ENCODE assay signal across 15 cellular contexts in genomic region chr11:62676698-62677097, GRCh38. TPM values are rescaled to one million over a fixed set of nuclear protein-coding genes. Genes with fewer than 3 reads are reported as not detected.
DNase-seq lines count a peak whose midpoint lies in the region; ATAC-seq and TF ChIP-seq lines count a peak whose summit lies in the region.
"Had no signal": no experiment of that assay in that cellular context is flagged by ENCODE, and none has a peak within 500 bp of the region (broad histone marks: within the 10 kb centered on the region; RNA-seq: fewer than 3 reads in every experiment).

No MANE protein-coding gene starts in this region.

- peaks cover 22% of the 10 kb centered on the region for H3K4me1 Mint-ChIP-seq in MCF 10A (ENCODE audit: insufficient read depth, unreplicated experiment)
- H3K4me1 Mint-ChIP-seq in stimulated activated naive B cell treated with anti-CD40 and anti-IgM and Interleukin-4, amounts not matched to agents 10 μg/mL and 1 μg/mL and 100 μg/mL, for 72 hours: peaks cover 30 to 51% of the 10 kb centered on the region in 2 donors

- no peak for ATAC-seq in stimulated activated naive B cell treated with anti-CD40 and anti-IgM and Interleukin-4, amounts not matched to agents 10 μg/mL and 1 μg/mL and 100 μg/mL, for 72 hours (replicated peaks)
- no peak for ATAC-seq in GM21381 (IDR thresholded peaks at IDR 0.05; ENCODE audit: unreplicated experiment)
- ATAC-seq: esophagus mucosa, sciatic nerve had no signal

- TF ChIP-seq POLR2A in breast epithelium (IDR thresholded peaks at IDR 0.05): no peak

- POLR2A ChIA-PET in MCF 10A (lab: Yijun Ruan, JAX) (interaction anchor here (0.7 to 7.1 kb wide), 10 partner anchors 8 to 181 kb away, joined by 3 to 132 read pairs (median 6); partner anchors contain the start of genes C11orf98, CSKMT, HNRNPUL2 and INTS5), RWPE1 (lab: Yijun Ruan, JAX; ENCODE audit: low non-redundant PET) (interaction anchor here (0.6 to 1.5 kb wide), 2 partner anchors 12 to 281 kb away, joined by 4 to 6 read pairs; partner anchors contain the start of genes C11orf98 and CSKMT)

- no TSS peak for BruUV-seq in MCF 10A (replicated peaks; lab: Mats Ljungman, UMichigan)

- peaks cover 57% of the 10 kb centered on the region for H3K36me3 Mint-ChIP-seq in MCF 10A (ENCODE audit: insufficient read depth, unreplicated experiment)
- peaks cover 28 to 40% of the 10 kb centered on the region in 2 donors for H3K36me3 Mint-ChIP-seq in stimulated activated naive B cell treated with anti-CD40 and anti-IgM and Interleukin-4, amounts not matched to agents 10 μg/mL and 1 μg/mL and 100 μg/mL, for 72 hours

- CTCF ChIA-PET in MCF 10A (lab: Yijun Ruan, JAX) (interaction anchor here (0.5 to 2.2 kb wide), 6 partner anchors 9 to 1490 kb away, joined by 3 to 8 read pairs (median 4); no protein-coding TSS in a partner anchor), RWPE1 (lab: Yijun Ruan, JAX) (interaction anchor here (0.6 kb wide), 1 partner anchor 18 kb away, joined by 3 read pairs; no protein-coding TSS in a partner anchor)

- H3K9me3 Mint-ChIP-seq in MCF 10A (ENCODE audit: unreplicated experiment): no peaks in the 10 kb centered on the region
- H3K9me3 Mint-ChIP-seq in stimulated activated naive B cell treated with anti-CD40 and anti-IgM and Interleukin-4, amounts not matched to agents 10 μg/mL and 1 μg/mL and 100 μg/mL, for 72 hours: no peaks in the 10 kb centered on the region

- no peak overlapping the region for H3K27ac ChIP-seq in breast epithelium
- H3K27ac ChIP-seq in RWPE1: peak overlapping the region; percentile 61
- H3K27ac ChIP-seq: brain microvascular endothelial cell had no signal

- H3K4me3 Mint-ChIP-seq in MCF 10A (ENCODE audit: unreplicated experiment): peak overlapping the region; percentile 72
- peak overlapping the region; percentile 49 to 96 for H3K4me3 Mint-ChIP-seq in stimulated activated naive B cell treated with anti-CD40 and anti-IgM and Interleukin-4, amounts not matched to agents 10 μg/mL and 1 μg/mL and 100 μg/mL, for 72 hours

- peak overlapping the region; percentile 94 for H3K27ac Mint-ChIP-seq in MCF 10A (ENCODE audit: low read depth, unreplicated experiment)
- peak overlapping the region; percentile 25 for H3K27ac Mint-ChIP-seq in stimulated activated naive B cell treated with anti-CD40 and anti-IgM and Interleukin-4, amounts not matched to agents 10 μg/mL and 1 μg/mL and 100 μg/mL, for 72 hours

- TF ChIP-seq CTCF in MCF 10A (IDR thresholded peaks at IDR 0.05; ENCODE audit: unreplicated experiment) (no peak), breast epithelium (IDR thresholded peaks at IDR 0.05) (no peak), RWPE1 (conservative IDR thresholded peaks at IDR 0.05; ENCODE audit: low read depth) (no peak), epithelial cell of esophagus (IDR thresholded peaks at IDR 0.05; ENCODE audit: insufficient read depth, low read depth, low read length, missing control alignments) (peak; percentile 2)

- H3K4me3 ChIP-seq in breast epithelium (no peak overlapping the region), epithelial cell of esophagus (ENCODE audit: low read length) (no peak overlapping the region)

- no peaks in the 10 kb centered on the region for H3K9me3 ChIP-seq in breast epithelium
- H3K9me3 ChIP-seq: SK-N-SH had no signal

- H3K4me1 ChIP-seq in breast epithelium: peaks cover 3 to 13% of the 10 kb centered on the region in 2 donors

- intact Hi-C loops in MCF 10A (cut with micrococcal nuclease): no loop called here
- intact Hi-C loops in breast epithelium (cut with DNase I; ENCODE audit: low total_unique reads): loop anchor here (5.0 kb wide), 1 partner anchor 859 kb away; the partner anchor contains the start of gene FADS1

- H3K27me3 ChIP-seq in breast epithelium: no peaks in the 10 kb centered on the region
- H3K27me3 ChIP-seq: brain microvascular endothelial cell had no signal

- no peaks in the 10 kb centered on the region for H3K27me3 Mint-ChIP-seq in MCF 10A (ENCODE audit: insufficient read depth, unreplicated experiment)
- H3K27me3 Mint-ChIP-seq in stimulated activated naive B cell treated with anti-CD40 and anti-IgM and Interleukin-4, amounts not matched to agents 10 μg/mL and 1 μg/mL and 100 μg/mL, for 72 hours: no peaks in the 10 kb centered on the region

- no peaks in the 10 kb centered on the region for H3K36me3 ChIP-seq in breast epithelium

- no peak for DNase-seq in MCF 10A (ENCODE audit: unreplicated experiment)
- no peak for DNase-seq in breast epithelium (ENCODE audit: low spot score in 2 of 2)
- DNase-seq in RWPE1 (ENCODE audit: low spot score): no peak
- DNase-seq in epithelial cell of esophagus (ENCODE audit: low read depth): no peak
- DNase-seq in stimulated activated naive B cell treated with anti-CD40 and anti-IgM and Interleukin-4, amounts not matched to agents 10 μg/mL and 1 μg/mL and 100 μg/mL, for 72 hours: no peak
- no peak for DNase-seq in middle frontal gyrus (ENCODE audit: extremely low spot score, low spot score)
- no peak for DNase-seq in NCI-H1417 (lab: John Stamatoyannopoulos, UW)
- DNase-seq: brain microvascular endothelial cell, midbrain, NCI-H1092, NCI-H774, SK-N-SH had no signal

RNA-seq across cellular contexts. Expression of gene UBXN1, which starts 2.2 kb away (rescaled TPM):
- total RNA-seq in MCF 10A (2022): 146 and 153 TPM in 2 replicates
- 100 to 1,000 TPM; 204 to 248 (median 239) TPM for total RNA-seq in breast epithelium

RNA-seq across cellular contexts. Expression of gene LBHD1, which starts 4.6 kb away (rescaled TPM):
- total RNA-seq in MCF 10A (2022) (8.3 and 8.7 TPM in 2 replicates), breast epithelium (1 to 10 TPM; 4.3 to 6.0 (median 5.6) TPM)

RNA-seq across cellular contexts. Expression of gene UQCC3, which starts 5.2 kb away (rescaled TPM):
- total RNA-seq in MCF 10A (2022): 11.6 and 13.8 TPM in 2 replicates
- 1 to 10 TPM; 7.4 to 9.8 (median 8.3) TPM for total RNA-seq in breast epithelium

RNA-seq across cellular contexts. Expression of gene CSKMT, which starts 11.6 kb away (rescaled TPM):
- 15.4 and 31.2 TPM in 2 replicates for total RNA-seq in MCF 10A (2022)
- 10 to 100 TPM in 1 of 3 donors, 1 to 10 TPM in 2; 5.4 to 16.1 (median 5.8) TPM for total RNA-seq in breast epithelium

RNA-seq across cellular contexts. Expression of gene C11orf98, which starts 11.7 kb away (rescaled TPM):
- total RNA-seq in MCF 10A (2022) (81.2 and 91.6 TPM in 2 replicates), breast epithelium (10 to 100 TPM; 22.9 to 42.9 (median 25.2) TPM)
